Comparison of ENCODE assay signal across 8 cellular contexts in the genomic region with DNA sequence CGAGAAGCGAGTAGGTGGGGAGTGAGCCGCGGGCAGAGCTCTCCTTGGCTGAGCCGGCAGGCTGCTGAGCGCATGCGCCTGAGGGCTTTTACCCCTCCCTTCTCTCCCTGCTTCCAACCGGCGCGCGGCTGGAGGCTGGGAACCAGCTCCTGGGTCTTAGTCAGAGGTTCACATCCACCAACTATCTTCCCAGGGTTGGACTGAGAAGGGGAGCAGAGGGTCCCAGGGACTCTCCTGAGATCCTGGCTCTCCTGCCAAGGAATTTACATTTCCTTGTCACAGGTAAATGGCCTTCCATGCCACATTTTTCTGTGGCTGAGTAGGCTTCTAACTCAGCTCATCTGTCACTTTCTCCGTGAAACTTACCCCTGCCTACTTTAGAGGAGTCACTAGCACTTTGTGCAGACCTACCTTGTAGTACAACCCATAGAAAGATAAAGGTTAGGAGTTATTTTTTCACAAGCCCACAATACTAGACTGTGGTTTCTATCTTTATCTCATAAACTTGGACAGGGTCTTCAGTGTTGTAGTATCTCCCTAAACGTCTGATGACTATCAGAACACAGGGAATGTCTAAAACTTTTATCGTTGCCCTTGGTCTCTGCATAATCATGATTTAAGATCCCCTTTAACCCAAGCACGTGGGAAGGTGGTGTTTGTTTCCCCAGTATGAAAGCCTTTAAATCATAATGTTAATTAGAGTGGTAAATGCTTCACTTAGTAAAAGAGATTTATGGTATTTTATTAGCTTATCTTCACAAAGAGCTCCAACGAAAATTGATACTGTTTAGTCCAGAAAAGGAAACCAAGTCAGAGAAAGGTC. TPM values are rescaled to one million over a fixed set of nuclear protein-coding genes. Genes with fewer than 3 reads are reported as not detected.
A peak's percentile ranks its signal among the peaks of the same experiment; 100 is the strongest.
DNase-seq lines count a peak whose midpoint lies in the region; ATAC-seq, FAIRE-seq and TF ChIP-seq lines count a peak whose summit lies in the region.

No MANE protein-coding gene starts in this region.

- H3K27ac ChIP-seq in CD4-positive, CD25-positive, alpha-beta regulatory T cell (ENCODE audit: insufficient read depth, low read length, poor library complexity, severe bottlenecking): peak overlapping the region; percentile 81
- H3K27ac ChIP-seq in right lobe of liver (peak overlapping the region; percentile 95 to 97 (median 96)), tibial artery (peak overlapping the region; percentile 97 to 98)

- WGBS in right lobe of liver (ENCODE audit: insufficient coverage, low coverage, low lambda C conversion rate, missing lambda C conversion rate): 0% methylated on average over 5 of the region's 16 CpGs

- peak overlapping the region; percentile 80 to 92 (median 88) for H3K27ac Mint-ChIP-seq in CD4-positive, CD25-positive, alpha-beta regulatory T cell
- peak overlapping the region; percentile 84 to 93 (median 88) for H3K27ac Mint-ChIP-seq in IgD-negative memory B cell

- no peaks in the 10 kb centered on the region for H3K9me3 Mint-ChIP-seq in CD4-positive, CD25-positive, alpha-beta regulatory T cell
- H3K9me3 Mint-ChIP-seq in IgD-negative memory B cell: no peaks in the 10 kb centered on the region

- H3K36me3 Mint-ChIP-seq in CD4-positive, CD25-positive, alpha-beta regulatory T cell: peaks cover 7% of the 10 kb centered on the region
- H3K36me3 Mint-ChIP-seq in IgD-negative memory B cell: peaks cover 1% of the 10 kb centered on the region

- FAIRE-seq in GM19239 (lab: Jason Lieb, UNC): peak; percentile 88

- no peaks in the 10 kb centered on the region for H3K27me3 ChIP-seq in CD4-positive, CD25-positive, alpha-beta regulatory T cell (ENCODE audit: control insufficient read depth, insufficient read depth, low read length)
- H3K27me3 ChIP-seq in right lobe of liver (no peaks in the 10 kb centered on the region), tibial artery (no peaks in the 10 kb centered on the region)

- H3K36me3 ChIP-seq in CD4-positive, CD25-positive, alpha-beta regulatory T cell (ENCODE audit: control insufficient read depth, insufficient read depth, low read length): no peaks in the 10 kb centered on the region
- H3K36me3 ChIP-seq in right lobe of liver (no peaks in the 10 kb centered on the region), tibial artery (no peaks in the 10 kb centered on the region)

- TF ChIP-seq POLR2A in right lobe of liver (IDR thresholded peaks at IDR 0.05): no peak

- H3K4me3 Mint-ChIP-seq in CD4-positive, CD25-positive, alpha-beta regulatory T cell: peak overlapping the region; percentile 90 to 95 (median 92)
- peak overlapping the region; percentile 92 to 99 (median 96) for H3K4me3 Mint-ChIP-seq in IgD-negative memory B cell

- H3K27me3 Mint-ChIP-seq in CD4-positive, CD25-positive, alpha-beta regulatory T cell: no peaks in the 10 kb centered on the region
- H3K27me3 Mint-ChIP-seq in IgD-negative memory B cell: no peaks in the 10 kb centered on the region

- intact Hi-C loops in right lobe of liver (cut with DNase I) (no loop called here), tibial artery (cut with DNase I; ENCODE audit: low total_unique reads) (no loop called here), posterior vena cava (cut with DNase I) (no loop called here)

- ATAC-seq in CD4-positive, CD25-positive, alpha-beta regulatory T cell (ENCODE audit: low read depth in 2 of 2): no peak
- ATAC-seq in right lobe of liver: peak; percentile 0 to 83 (median 2)

- no peaks in the 10 kb centered on the region for H3K9me3 ChIP-seq in CD4-positive, CD25-positive, alpha-beta regulatory T cell (ENCODE audit: control insufficient read depth in 2 of 2, low read length in 2 of 2)
- H3K9me3 ChIP-seq in right lobe of liver (no peaks in the 10 kb centered on the region), tibial artery (no peaks in the 10 kb centered on the region)

- TF ChIP-seq CTCF in right lobe of liver (IDR thresholded peaks at IDR 0.05): no peak
- TF ChIP-seq CTCF in tibial artery (IDR thresholded peaks at IDR 0.05): no peak

- H3K4me1 Mint-ChIP-seq in CD4-positive, CD25-positive, alpha-beta regulatory T cell: peaks cover 32 to 57% (median 40%) of the 10 kb centered on the region in 4 donors
- H3K4me1 Mint-ChIP-seq in IgD-negative memory B cell: peaks cover 41 to 44% (median 44%) of the 10 kb centered on the region in 3 donors

- H3K4me1 ChIP-seq in CD4-positive, CD25-positive, alpha-beta regulatory T cell (ENCODE audit: control insufficient read depth, insufficient read depth, low read length, poor library complexity, severe bottlenecking): peaks cover 37% of the 10 kb centered on the region
- H3K4me1 ChIP-seq in right lobe of liver (peaks cover 0 to 28% (median 13%) of the 10 kb centered on the region in 4 donors), tibial artery (peaks cover 0 to 28% (median 13%) of the 10 kb centered on the region in 4 donors)

- peak overlapping the region; percentile 91 for H3K4me3 ChIP-seq in CD4-positive, CD25-positive, alpha-beta regulatory T cell (ENCODE audit: low read depth, low read length)
- peak overlapping the region; percentile 54 to 97 (median 94) for H3K4me3 ChIP-seq in right lobe of liver
- peak overlapping the region; percentile 73 to 89 for H3K4me3 ChIP-seq in tibial artery

- DNase-seq in CD4-positive, CD25-positive, alpha-beta regulatory T cell: no peak
- DNase-seq in GM19239 (ENCODE audit: insufficient read length, low spot score) (no peak), brain pericyte (ENCODE audit: low read depth, low spot score) (peak; percentile 97), right lobe of liver (no peak), tibial artery (no peak), SKM-1 treated with dmso at 0.1 percent for 144 hours (lab: John Stamatoyannopoulos, UW; ENCODE audit: unreplicated experiment) (no peak), posterior vena cava (ENCODE audit: low spot score) (no peak)

RNA-seq across cellular contexts. Expression of gene TBC1D5, which starts 0.6 kb away (rescaled TPM):
- 61.6 TPM for total RNA-seq in CD4-positive, CD25-positive, alpha-beta regulatory T cell
- 10 to 100 TPM; 27.6 to 38.8 (median 33.6) TPM for polyA plus RNA-seq in CD4-positive, CD25-positive, alpha-beta regulatory T cell
- polyA plus RNA-seq in IgD-negative memory B cell: 63.0 TPM
- 10 to 100 TPM; 21.5 to 33.4 (median 27.7) TPM for total RNA-seq in right lobe of liver
- total RNA-seq in posterior vena cava: 10 to 100 TPM; 45.3 to 53.7 TPM

Comparison
In these comparisons a context has a peak if more than half of its experiments do, and no peak if none do; other contexts are left out.
1. ATAC-seq: peak in right lobe of liver (4 of 4); none in CD4-positive, CD25-positive, alpha-beta regulatory T cell (0 of 2).
2. Peak in every context shown above with its lines, with median percentiles within 50 percentile points of each other: H3K27ac ChIP-seq and H3K4me3 ChIP-seq.